Comparison of ENCODE assay signal across 8 cellular contexts in genomic region chr11:111879637-111879960, GRCh38. TPM values are rescaled to one million over a fixed set of nuclear protein-coding genes. Genes with fewer than 3 reads are reported as not detected.
DNase-seq lines count a peak whose midpoint lies in the region; ATAC-seq and TF ChIP-seq lines count a peak whose summit lies in the region.

No MANE protein-coding gene starts in this region.

- H3K4me3 ChIP-seq in GM23338 = peak overlapping the region; percentile 72
- H3K4me3 ChIP-seq in heart left ventricle = peak overlapping the region; percentile 41 to 84 (median 72)
- peak overlapping the region; percentile 93 to 98 (median 95) for H3K4me3 ChIP-seq in skeletal muscle tissue (ENCODE audit: low read length in 3 of 3)

- WGBS in heart left ventricle, 4 donors = 36 to 42% (median 38%) methylated on average over 6 of the region's 6 CpGs

- no peaks in the 10 kb centered on the region for H3K79me2 ChIP-seq in GM23338 (replicated peaks; ENCODE audit: insufficient read depth)

- H3K36me3 ChIP-seq in GM23338 (ENCODE audit: insufficient read depth) = no peaks in the 10 kb centered on the region
- H3K36me3 ChIP-seq in heart left ventricle = peaks cover 0 to 37% (median 14%) of the 10 kb centered on the region in 9 donors
- peaks cover 0 to 10% (median 0%) of the 10 kb centered on the region in 3 donors for H3K36me3 ChIP-seq in skeletal muscle tissue (ENCODE audit: control insufficient read depth in 3 of 3, insufficient read depth in 3 of 3, low read length in 3 of 3)

- H3K27me3 Mint-ChIP-seq in GM23338 (ENCODE audit: insufficient read depth, low read depth, poor library complexity) (peaks cover 5% of the 10 kb centered on the region), T-cell (no peaks in the 10 kb centered on the region)

- in situ Hi-C loops in ACHN (cut with HindIII; ENCODE audit: low pct_ligation_motif_present, low pct_unique_long_range_greater_than_20kb, low sequenced_read_pairs) = no loop called here

- H3K4me1 ChIP-seq in GM23338 (ENCODE audit: insufficient read depth) = 0 out of 2 replicates have a peak, but pooled peaks cover 9% of the 10 kb centered on the region
- H3K4me1 ChIP-seq in heart left ventricle = peaks cover 0 to 24% (median 12%) of the 10 kb centered on the region in 12 donors
- H3K4me1 ChIP-seq in skeletal muscle tissue (ENCODE audit: control insufficient read depth in 3 of 3, insufficient read depth in 3 of 3, low read length in 3 of 3) = peaks cover 10 to 16% (median 12%) of the 10 kb centered on the region in 3 donors

- peak overlapping the region; percentile 82 to 95 (median 93) for H3K9ac ChIP-seq in skeletal muscle tissue (ENCODE audit: low read depth in 1 of 3, low read length in 3 of 3)

- TF ChIP-seq POLR2A in heart left ventricle (IDR thresholded peaks at IDR 0.05) = no peak

- peak overlapping the region; percentile 95 for H2AFZ ChIP-seq in GM23338

- H3K36me3 Mint-ChIP-seq in GM23338 (ENCODE audit: low read depth) = no peaks in the 10 kb centered on the region
- peaks cover 20% of the 10 kb centered on the region for H3K36me3 Mint-ChIP-seq in T-cell

- H3K9me3 Mint-ChIP-seq in GM23338 (no peaks in the 10 kb centered on the region), T-cell (no peaks in the 10 kb centered on the region)

- H3K4me2 ChIP-seq in GM23338 = peak overlapping the region; percentile 96

- H3K27ac ChIP-seq in GM23338 (ENCODE audit: low read depth) (peak overlapping the region; percentile 92), heart left ventricle (peak overlapping the region; percentile 90 to 98 (median 93)), skeletal muscle tissue (ENCODE audit: low read depth, low read length) (peak overlapping the region; percentile 96)

- H3K4me3 Mint-ChIP-seq in GM23338 (peak overlapping the region; percentile 94), T-cell (peak overlapping the region; percentile 81 to 91 (median 91))

- peak overlapping the region; percentile 99 for H3K27ac Mint-ChIP-seq in GM23338
- H3K27ac Mint-ChIP-seq in T-cell = peak overlapping the region; percentile 97 to 98

- no peak for TF ChIP-seq CTCF in GM23338 (conservative IDR thresholded peaks at IDR 0.05; ENCODE audit: low read depth in 2 of 2)
- no peak for TF ChIP-seq CTCF in heart left ventricle (IDR thresholded peaks at IDR 0.05)

- ATAC-seq in GM23338 = no peak
- no peak for ATAC-seq in T-cell (replicated peaks in 1 of 4)
- peak; percentile 3 to 7 (median 4) for ATAC-seq in heart left ventricle
- ATAC-seq in GM21381 (IDR thresholded peaks at IDR 0.05; ENCODE audit: unreplicated experiment) = no peak

- H3K9me3 ChIP-seq in heart left ventricle = no peaks in the 10 kb centered on the region
- H3K9me3 ChIP-seq in skeletal muscle tissue (ENCODE audit: control insufficient read depth in 3 of 3, low read length in 3 of 3) = no peaks in the 10 kb centered on the region

- H3K27me3 ChIP-seq in GM23338 (ENCODE audit: insufficient read depth) = no peaks in the 10 kb centered on the region
- H3K27me3 ChIP-seq in heart left ventricle = no peaks in the 10 kb centered on the region
- H3K27me3 ChIP-seq in skeletal muscle tissue (ENCODE audit: control insufficient read depth in 3 of 3, insufficient read depth in 3 of 3, low read length in 3 of 3) = no peaks in the 10 kb centered on the region

- peaks cover 5% of the 10 kb centered on the region; the same call in 2 of the 3 replicates for H3K4me1 Mint-ChIP-seq in GM23338
- peaks cover 16 to 25% (median 22%) of the 10 kb centered on the region in 3 donors for H3K4me1 Mint-ChIP-seq in T-cell

- POLR2A ChIA-PET in T-cell (lab: Charles Lee) = interaction anchor here in 1 of 2 donors (0.6 kb wide), 1 partner anchor 8 kb away, joined by 3 read pairs; no protein-coding TSS in a partner anchor

- peaks cover 5% of the 10 kb centered on the region for H3F3A ChIP-seq in GM23338 (replicated peaks; ENCODE audit: low read depth)

- DNase-seq in GM23338 (ENCODE audit: low spot score) (no peak), T-cell (no peak), heart left ventricle (no peak), ACHN (no peak), D341Med (ENCODE audit: low spot score) (no peak), NCI-H524 treated with DMSO at 0.1 percent for 48 hours (lab: John Stamatoyannopoulos, UW) (no peak)

- no peaks in the 10 kb centered on the region for H3K9me2 ChIP-seq in GM23338 (ENCODE audit: insufficient read depth)

- H4K20me1 ChIP-seq in GM23338 (replicated peaks; ENCODE audit: insufficient read depth) = no peaks in the 10 kb centered on the region

- intact Hi-C loops in heart left ventricle (cut with DNase I) = loop anchor here in 9 of 10 donors (1.0 to 10.0 kb wide), 17 partner anchors 33 to 208 kb away; partner anchors contain the start of genes SDHD (in 6 of the 9), TIMM8B (in 6 of the 9), HSPB2 (in 3 of the 9) and CRYAB (in 1 of the 9)

- CTCF ChIA-PET in T-cell (lab: Charles Lee) = interaction anchor here (0.7 to 4.2 kb wide), 4 partner anchors 9 to 127 kb away, joined by 3 to 13 read pairs (median 3); partner anchors contain the start of gene ALG9 (in 1 of the 2)

TF ChIP-seq in GM23338, 12 proteins besides CTCF, POLR2A, EP300 and RAD21:
- no peak for TF ChIP-seq CREB1 (CRISPR knock-in tag; IDR thresholded peaks at IDR 0.05; ENCODE audit: low read depth)
- no peak for TF ChIP-seq POLR2AphosphoS5 (IDR thresholded peaks at IDR 0.05; ENCODE audit: low read depth)
- no peak for TF ChIP-seq ZNF114 (CRISPR knock-in tag; IDR thresholded peaks at IDR 0.05)

RNA-seq across cellular contexts. Expression of gene CFAP68, which starts 0.3 kb away (rescaled TPM):
- 9.9 and 15.8 TPM in 2 replicates for total RNA-seq in GM23338 (2014; rRNA removed; shearing (Covaris generic))
- polyA plus RNA-seq in GM23338 (2016; fragmentation: Nextera tagmentation; extraction: Ambion mirVana) (52.8 and 55.8 TPM in 2 replicates), heart left ventricle (10 to 100 TPM; 12.9 to 39.5 TPM)
- total RNA-seq in T-cell (10 to 100 TPM; 12.0 to 18.6 (median 16.7) TPM), heart left ventricle (10 to 100 TPM; 11.9 to 38.7 (median 31.8) TPM), skeletal muscle tissue (6.8 TPM)

RNA-seq across cellular contexts. Expression of gene FDXACB1, which starts 0.6 kb away (rescaled TPM):
- 2.4 and 3.0 TPM in 2 replicates for total RNA-seq in GM23338 (2014; rRNA removed; shearing (Covaris generic))
- polyA plus RNA-seq in GM23338 (2016; fragmentation: Nextera tagmentation; extraction: Ambion mirVana) (1.6 TPM in 2 replicates), heart left ventricle (1 to 10 TPM in 1 of 2 donors, under 1 TPM in 1; 0.69 to 1.1 TPM)
- total RNA-seq in T-cell (1 to 10 TPM; 3.8 to 6.0 (median 4.3) TPM), heart left ventricle (1 to 10 TPM in 6 of 9 donors, under 1 TPM in 3; 0.93 to 2.0 (median 1.3) TPM), skeletal muscle tissue (2.1 TPM)

RNA-seq across cellular contexts. Expression of gene ALG9, which starts 8.2 kb away (rescaled TPM):
- 20.2 and 31.1 TPM in 2 replicates for total RNA-seq in GM23338 (2014; rRNA removed; shearing (Covaris generic))
- polyA plus RNA-seq in GM23338 (2016; fragmentation: Nextera tagmentation; extraction: Ambion mirVana) (24.8 and 25.4 TPM in 2 replicates), heart left ventricle (10 to 100 TPM; 16.2 to 20.9 TPM)
- total RNA-seq in T-cell (10 to 100 TPM; 20.0 to 25.6 (median 24.0) TPM), heart left ventricle (10 to 100 TPM; 13.5 to 26.5 (median 17.6) TPM), skeletal muscle tissue (44.4 TPM)

RNA-seq across cellular contexts. Expression of gene CRYAB, which starts 32.0 kb away (rescaled TPM):
- total RNA-seq in GM23338 (2014; rRNA removed; shearing (Covaris generic)) = 6.1 and 6.8 TPM in 2 replicates
- polyA plus RNA-seq in GM23338 (2016; fragmentation: Nextera tagmentation; extraction: Ambion mirVana) (8.4 and 9.6 TPM in 2 replicates), heart left ventricle (over 10,000 TPM; 11,485 to 15,236 TPM)
- total RNA-seq in T-cell (under 1 TPM in 2 of 5 donors, not detected in 3; 0.38 to 0.49 TPM), heart left ventricle (over 10,000 TPM in 2 of 9 donors, 1,000 to 10,000 TPM in 7; 4,504 to 20,720 (median 7,991) TPM), skeletal muscle tissue (37.6 TPM)

RNA-seq across cellular contexts. Expression of gene HSPB2, which starts 32.9 kb away (rescaled TPM):
- total RNA-seq in GM23338 (2014; rRNA removed; shearing (Covaris generic)) = 1.0 and 3.5 TPM in 2 replicates
- polyA plus RNA-seq in GM23338 (2016; fragmentation: Nextera tagmentation; extraction: Ambion mirVana) (2.2 and 2.6 TPM in 2 replicates), heart left ventricle (10 to 100 TPM; 59.8 to 67.9 TPM)
- total RNA-seq in T-cell (not detected), heart left ventricle (10 to 100 TPM in 7 of 9 donors, 1 to 10 TPM in 2; 5.5 to 66.7 (median 20.9) TPM), skeletal muscle tissue (16.7 TPM)

Comparison
In these comparisons a context has a peak if more than half of its experiments do, and no peak if none do; other contexts are left out.
1. ATAC-seq: peak in heart left ventricle (4 of 4); none in GM23338 (single experiment), T-cell (0 of 4) and GM21381 (single experiment).
2. Peak in every context shown above with its lines, with median percentiles within 50 percentile points of each other: H3K27ac ChIP-seq and H3K4me3 ChIP-seq.